ENCODE assay signal across 19 cellular contexts in the genomic region with DNA sequence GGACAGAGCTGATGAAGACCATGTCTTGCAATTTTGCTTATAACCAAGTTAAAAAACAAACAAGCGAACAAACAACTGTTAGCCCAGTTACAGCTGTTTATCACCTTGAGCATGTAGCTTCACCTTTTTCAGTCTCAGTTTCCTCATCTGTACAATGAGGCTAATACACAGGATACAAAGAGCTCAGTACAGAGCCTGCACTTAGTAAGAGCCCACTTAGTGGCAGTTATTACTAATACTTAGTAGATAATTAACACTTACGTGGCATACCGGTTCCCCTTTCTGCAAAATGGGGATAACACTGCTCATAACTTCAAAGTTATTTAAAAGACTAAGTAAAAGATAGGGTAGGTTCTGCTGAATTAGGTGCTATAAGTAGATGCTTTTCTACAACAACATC.
A peak's percentile ranks its signal among the peaks of the same experiment; 100 is the strongest.
DNase-seq lines count a peak whose midpoint lies in the region; ATAC-seq and TF ChIP-seq lines count a peak whose summit lies in the region.
"Had no signal": no experiment of that assay in that cellular context is flagged by ENCODE, and none has a peak within 500 bp of the region (broad histone marks: within the 10 kb centered on the region; RNA-seq: fewer than 3 reads in every experiment).

No MANE protein-coding gene starts in this region.

- H3K27me3 Mint-ChIP-seq in osteocyte (ENCODE audit: unreplicated experiment): no peaks in the 10 kb centered on the region
- H3K27me3 Mint-ChIP-seq: activated B cell treated with CpG ODN at 0.5 μM for 24 hours; CD4-positive, alpha-beta T cell; dendritic cell treated with granulocyte-macrophage colony-stimulating factor and Interleukin-4, amounts not matched to agents 40 ng/mL and 50 ng/mL, for 4 days; naive thymus-derived CD8-positive, alpha-beta T cell had no signal

- H3K36me3 Mint-ChIP-seq in osteocyte (ENCODE audit: unreplicated experiment): peaks cover 52% of the 10 kb centered on the region
- H3K36me3 Mint-ChIP-seq: memory B cell; naive thymus-derived CD8-positive, alpha-beta T cell had no signal

- no peak overlapping the region for H3K27ac Mint-ChIP-seq in osteocyte (ENCODE audit: unreplicated experiment)
- H3K27ac Mint-ChIP-seq: activated B cell treated with CpG ODN at 0.5 μM for 24 hours; CD4-positive, alpha-beta T cell; dendritic cell treated with granulocyte-macrophage colony-stimulating factor and Interleukin-4, amounts not matched to agents 40 ng/mL and 50 ng/mL, for 4 days; memory B cell; naive thymus-derived CD8-positive, alpha-beta T cell had no signal

- DNase-seq in NCI-H1436 treated with DMSO at 0.1 percent for 48 hours (lab: John Stamatoyannopoulos, UW) (no peak), osteocyte (ENCODE audit: extremely low spot score, unreplicated experiment) (no peak)
- DNase-seq: activated B cell treated with CpG ODN at 0.5 μM for 24 hours; activated CD8-positive, alpha-beta memory T cell treated with anti-CD3 and anti-CD28 coated beads for 24 hours; CD4-positive, alpha-beta T cell; DMS79; foreskin keratinocyte; kidney; naive thymus-derived CD8-positive, alpha-beta T cell; NCI-H1417; uterus had no signal

- no peak for TF ChIP-seq CTCF in osteocyte (IDR thresholded peaks at IDR 0.05)

- H3K4me1 Mint-ChIP-seq in osteocyte (ENCODE audit: unreplicated experiment): peaks cover 41% of the 10 kb centered on the region
- H3K4me1 Mint-ChIP-seq: activated B cell treated with CpG ODN at 0.5 μM for 24 hours; memory B cell; naive thymus-derived CD8-positive, alpha-beta T cell had no signal

- H3K9me3 Mint-ChIP-seq in osteocyte (ENCODE audit: unreplicated experiment): no peaks in the 10 kb centered on the region
- H3K9me3 Mint-ChIP-seq: activated B cell treated with CpG ODN at 0.5 μM for 24 hours; CD4-positive, alpha-beta T cell; dendritic cell treated with granulocyte-macrophage colony-stimulating factor and Interleukin-4, amounts not matched to agents 40 ng/mL and 50 ng/mL, for 4 days; memory B cell; naive thymus-derived CD8-positive, alpha-beta T cell had no signal

- H3K4me3 Mint-ChIP-seq in osteocyte (ENCODE audit: unreplicated experiment): no peak overlapping the region
- H3K4me3 Mint-ChIP-seq: activated B cell treated with CpG ODN at 0.5 μM for 24 hours; CD4-positive, alpha-beta T cell; dendritic cell treated with granulocyte-macrophage colony-stimulating factor and Interleukin-4, amounts not matched to agents 40 ng/mL and 50 ng/mL, for 4 days; memory B cell; naive thymus-derived CD8-positive, alpha-beta T cell had no signal

- ATAC-seq in GM18520 (IDR thresholded peaks at IDR 0.05; ENCODE audit: unreplicated experiment): peak; percentile 90
- peak; percentile 85 for ATAC-seq in GM19463 (IDR thresholded peaks at IDR 0.05; ENCODE audit: unreplicated experiment)
- ATAC-seq in HG02759 (IDR thresholded peaks at IDR 0.05; ENCODE audit: unreplicated experiment): peak; percentile 75
- ATAC-seq in HG03439 (IDR thresholded peaks at IDR 0.05; ENCODE audit: unreplicated experiment): peak; percentile 82
- ATAC-seq in SK-N-SH treated with all-trans-retinoic acid at 6 μM for 48 hours: no peak
- no peak for ATAC-seq in GM21576 (IDR thresholded peaks at IDR 0.05; ENCODE audit: unreplicated experiment)
- ATAC-seq: foreskin keratinocyte; naive thymus-derived CD8-positive, alpha-beta T cell had no signal

TF ChIP-seq in SK-N-SH treated with all-trans-retinoic acid at 6 μM for 48 hours, 23 proteins besides CTCF, POLR2A, EP300 and RAD21:
- TF ChIP-seq, protein P1, sequence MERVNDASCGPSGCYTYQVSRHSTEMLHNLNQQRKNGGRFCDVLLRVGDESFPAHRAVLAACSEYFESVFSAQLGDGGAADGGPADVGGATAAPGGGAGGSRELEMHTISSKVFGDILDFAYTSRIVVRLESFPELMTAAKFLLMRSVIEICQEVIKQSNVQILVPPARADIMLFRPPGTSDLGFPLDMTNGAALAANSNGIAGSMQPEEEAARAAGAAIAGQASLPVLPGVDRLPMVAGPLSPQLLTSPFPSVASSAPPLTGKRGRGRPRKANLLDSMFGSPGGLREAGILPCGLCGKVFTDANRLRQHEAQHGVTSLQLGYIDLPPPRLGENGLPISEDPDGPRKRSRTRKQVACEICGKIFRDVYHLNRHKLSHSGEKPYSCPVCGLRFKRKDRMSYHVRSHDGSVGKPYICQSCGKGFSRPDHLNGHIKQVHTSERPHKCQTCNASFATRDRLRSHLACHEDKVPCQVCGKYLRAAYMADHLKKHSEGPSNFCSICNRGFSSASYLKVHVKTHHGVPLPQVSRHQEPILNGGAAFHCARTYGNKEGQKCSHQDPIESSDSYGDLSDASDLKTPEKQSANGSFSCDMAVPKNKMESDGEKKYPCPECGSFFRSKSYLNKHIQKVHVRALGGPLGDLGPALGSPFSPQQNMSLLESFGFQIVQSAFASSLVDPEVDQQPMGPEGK (CRISPR knock-in tag; IDR thresholded peaks at IDR 0.05; ENCODE audit: borderline replicate concordance): no peak
- TF ChIP-seq OSR1 (CRISPR knock-in tag; IDR thresholded peaks at IDR 0.05) (no peak), GLIS3 (CRISPR knock-in tag; IDR thresholded peaks at IDR 0.05) (no peak), PPARA (CRISPR knock-in tag; IDR thresholded peaks at IDR 0.05; ENCODE audit: borderline replicate concordance) (no peak), CSDC2 (CRISPR knock-in tag; IDR thresholded peaks at IDR 0.05) (no peak), SNAI2 (CRISPR knock-in tag; IDR thresholded peaks at IDR 0.05) (no peak), ISL1 (CRISPR knock-in tag; IDR thresholded peaks at IDR 0.05) (no peak), TOX (CRISPR knock-in tag; IDR thresholded peaks at IDR 0.05; ENCODE audit: borderline replicate concordance) (no peak), BACH2 (CRISPR knock-in tag; IDR thresholded peaks at IDR 0.05; ENCODE audit: borderline replicate concordance) (no peak), CREB5 (CRISPR knock-in tag; IDR thresholded peaks at IDR 0.05; ENCODE audit: low read depth) (no peak), ZNF565 (CRISPR knock-in tag; conservative IDR thresholded peaks at IDR 0.05; ENCODE audit: low read depth) (no peak), ZFP30 (CRISPR knock-in tag; IDR thresholded peaks at IDR 0.05) (no peak), ZFP3 (CRISPR knock-in tag; IDR thresholded peaks at IDR 0.05) (no peak), ESRRG (CRISPR knock-in tag; IDR thresholded peaks at IDR 0.05) (no peak), RARB (CRISPR knock-in tag; IDR thresholded peaks at IDR 0.05) (no peak)
- TF ChIP-seq, protein P2, sequence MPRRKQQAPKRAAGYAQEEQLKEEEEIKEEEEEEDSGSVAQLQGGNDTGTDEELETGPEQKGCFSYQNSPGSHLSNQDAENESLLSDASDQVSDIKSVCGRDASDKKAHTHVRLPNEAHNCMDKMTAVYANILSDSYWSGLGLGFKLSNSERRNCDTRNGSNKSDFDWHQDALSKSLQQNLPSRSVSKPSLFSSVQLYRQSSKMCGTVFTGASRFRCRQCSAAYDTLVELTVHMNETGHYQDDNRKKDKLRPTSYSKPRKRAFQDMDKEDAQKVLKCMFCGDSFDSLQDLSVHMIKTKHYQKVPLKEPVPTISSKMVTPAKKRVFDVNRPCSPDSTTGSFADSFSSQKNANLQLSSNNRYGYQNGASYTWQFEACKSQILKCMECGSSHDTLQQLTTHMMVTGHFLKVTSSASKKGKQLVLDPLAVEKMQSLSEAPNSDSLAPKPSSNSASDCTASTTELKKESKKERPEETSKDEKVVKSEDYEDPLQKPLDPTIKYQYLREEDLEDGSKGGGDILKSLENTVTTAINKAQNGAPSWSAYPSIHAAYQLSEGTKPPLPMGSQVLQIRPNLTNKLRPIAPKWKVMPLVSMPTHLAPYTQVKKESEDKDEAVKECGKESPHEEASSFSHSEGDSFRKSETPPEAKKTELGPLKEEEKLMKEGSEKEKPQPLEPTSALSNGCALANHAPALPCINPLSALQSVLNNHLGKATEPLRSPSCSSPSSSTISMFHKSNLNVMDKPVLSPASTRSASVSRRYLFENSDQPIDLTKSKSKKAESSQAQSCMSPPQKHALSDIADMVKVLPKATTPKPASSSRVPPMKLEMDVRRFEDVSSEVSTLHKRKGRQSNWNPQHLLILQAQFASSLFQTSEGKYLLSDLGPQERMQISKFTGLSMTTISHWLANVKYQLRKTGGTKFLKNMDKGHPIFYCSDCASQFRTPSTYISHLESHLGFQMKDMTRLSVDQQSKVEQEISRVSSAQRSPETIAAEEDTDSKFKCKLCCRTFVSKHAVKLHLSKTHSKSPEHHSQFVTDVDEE (CRISPR knock-in tag; IDR thresholded peaks at IDR 0.05): no peak

Comparison
In these comparisons a context has a peak if more than half of its experiments do, and no peak if none do; other contexts are left out.
1. ATAC-seq: peak in GM18520 (single experiment), GM19463 (single experiment), HG02759 (single experiment) and HG03439 (single experiment); none in SK-N-SH treated with all-trans-retinoic acid at 6 μM for 48 hours (single experiment) and GM21576 (single experiment).